In genomic region chr20:62816879-62817873, GRCh38 we compare ENCODE assay signal across 8 cellular contexts. TPM values are rescaled to one million over a fixed set of nuclear protein-coding genes. Genes with fewer than 3 reads are reported as not detected.
DNase-seq lines count a peak whose midpoint lies in the region; ATAC-seq and TF ChIP-seq lines count a peak whose summit lies in the region.

Gene COL9A3, plus strand, starts transcription at chr20:62817050. Its CDS starts 15 bp downstream, at chr20:62817065.

- no peak for TF ChIP-seq CTCF in chondrocyte (IDR thresholded peaks at IDR 0.05)
- no peak for TF ChIP-seq CTCF in GM10248 (IDR thresholded peaks at IDR 0.05; ENCODE audit: control extremely low read depth, extremely low read depth, low read depth, missing control alignments)

- H3K9ac ChIP-seq in mesenchymal stem cell (ENCODE audit: low read length): no peak within 1 kb of the TSS

- H2AK5ac ChIP-seq in mesenchymal stem cell (ENCODE audit: low read length, severe bottlenecking): no peak within 1 kb of the TSS

- H4K91ac ChIP-seq in mesenchymal stem cell (ENCODE audit: low read length): no peak within 1 kb of the TSS

- peak within 1 kb of the TSS; percentile 64 for H3K4me2 ChIP-seq in mesenchymal stem cell (ENCODE audit: low read length, poor library complexity, severe bottlenecking)

- H3K9me3 Mint-ChIP-seq in chondrocyte (ENCODE audit: low read depth): no peaks in the 10 kb centered on the region
- H3K9me3 Mint-ChIP-seq in activated naive CD8-positive, alpha-beta T cell treated with anti-CD3 and anti-CD28 coated beads for 36 hours: no peaks in the 10 kb centered on the region

- H3K27me3 Mint-ChIP-seq in chondrocyte (ENCODE audit: low read depth): no peaks in the 10 kb centered on the region
- peaks cover 28% of the 10 kb centered on the region for H3K27me3 Mint-ChIP-seq in activated naive CD8-positive, alpha-beta T cell treated with anti-CD3 and anti-CD28 coated beads for 36 hours

- POLR2A ChIA-PET in GM10248 (lab: Yijun Ruan, JAX): no interaction called here

- H4K8ac ChIP-seq in mesenchymal stem cell (ENCODE audit: low read length): no peak within 1 kb of the TSS

- no peak within 1 kb of the TSS for H3K27ac Mint-ChIP-seq in chondrocyte (ENCODE audit: unreplicated experiment)
- no peak within 1 kb of the TSS for H3K27ac Mint-ChIP-seq in activated naive CD8-positive, alpha-beta T cell treated with anti-CD3 and anti-CD28 coated beads for 36 hours

- H3K4me1 Mint-ChIP-seq in chondrocyte (ENCODE audit: low read depth): peaks cover 40% of the 10 kb centered on the region
- H3K4me1 Mint-ChIP-seq in activated naive CD8-positive, alpha-beta T cell treated with anti-CD3 and anti-CD28 coated beads for 36 hours: peaks cover 2% of the 10 kb centered on the region

- H3K18ac ChIP-seq in mesenchymal stem cell (ENCODE audit: low read depth in 1 of 2, low read length in 2 of 2): no peak within 1 kb of the TSS

- H3K36me3 ChIP-seq in H7 (replicated peaks; ENCODE audit: control insufficient read depth, insufficient read depth, low read length) (no peaks in the 10 kb centered on the region; the same call in 1 of the 2 replicates), mesenchymal stem cell (ENCODE audit: control insufficient read depth in 1 of 2, insufficient read depth in 2 of 2, low read depth in 1 of 2, low read length in 2 of 2) (peaks cover 7 to 25% of the 10 kb centered on the region in 2 experiments), MG63 (peaks cover 14% of the 10 kb centered on the region)

- peaks cover 50% of the 10 kb centered on the region for H3K4me1 ChIP-seq in mesenchymal stem cell (ENCODE audit: control insufficient read depth, insufficient read depth, low read depth, low read length)

- peak within 1 kb of the TSS; percentile 86 for H2BK15ac ChIP-seq in mesenchymal stem cell (ENCODE audit: low read depth, poor library complexity, severe bottlenecking)

- peaks cover 8% of the 10 kb centered on the region for H3K27me3 ChIP-seq in H7 (ENCODE audit: control insufficient read depth, insufficient read depth, low read length)
- H3K27me3 ChIP-seq in mesenchymal stem cell (ENCODE audit: control insufficient read depth in 1 of 2, insufficient read depth in 1 of 2, low read length in 2 of 2): peaks cover 25 to 40% of the 10 kb centered on the region in 2 experiments
- H3K27me3 ChIP-seq in MG63: peaks cover 11% of the 10 kb centered on the region

- no peak within 1 kb of the TSS for H2BK5ac ChIP-seq in mesenchymal stem cell (ENCODE audit: low read depth, low read length, poor library complexity, severe bottlenecking)

- CTCF ChIA-PET in GM10248 (lab: Yijun Ruan, JAX): interaction anchor here (1.6 kb wide), 1 partner anchor 10 kb away, joined by 3 read pairs; no protein-coding TSS in a partner anchor

- WGBS in mesenchymal stem cell: 17% methylated on average over 55 of the region's 109 CpGs

- H3K4me3 ChIP-seq in H7 (ENCODE audit: insufficient read depth, low read depth, low read length) (peak within 1 kb of the TSS; percentile 63), mesenchymal stem cell (ENCODE audit: insufficient read depth in 1 of 2, low read depth in 1 of 2, low read length in 2 of 2) (peak within 1 kb of the TSS; percentile 25 to 33), MG63 (no peak within 1 kb of the TSS)

- H3K4ac ChIP-seq in mesenchymal stem cell (ENCODE audit: low read depth in 1 of 2, low read length in 2 of 2): no peak within 1 kb of the TSS

- no peak for ATAC-seq in HG03342 (IDR thresholded peaks at IDR 0.05; ENCODE audit: unreplicated experiment)

- H2AFZ ChIP-seq in mesenchymal stem cell (ENCODE audit: low read depth, low read length): no peak within 1 kb of the TSS

- no peak within 1 kb of the TSS for H3K27ac ChIP-seq in mesenchymal stem cell (ENCODE audit: low read length, poor library complexity, severe bottlenecking)

- H2BK12ac ChIP-seq in mesenchymal stem cell (ENCODE audit: low read length in 2 of 2): no peak within 1 kb of the TSS

- peaks cover 4% of the 10 kb centered on the region for H3K79me1 ChIP-seq in mesenchymal stem cell (replicated peaks; ENCODE audit: low read length, poor library complexity, severe bottlenecking)

- DNase-seq in 8988T (peak; percentile 54), H7 (peak; percentile 91), chondrocyte (ENCODE audit: low spot score) (no peak), mesenchymal stem cell (no peak), GM10248 (ENCODE audit: extremely low spot score) (no peak), MG63 (no peak)
- DNase-seq in activated naive CD8-positive, alpha-beta T cell treated with anti-CD3 and anti-CD28 coated beads for 36 hours: no peak

- H3K23ac ChIP-seq in mesenchymal stem cell (ENCODE audit: low read length in 2 of 2): no peak within 1 kb of the TSS

- H3K36me3 Mint-ChIP-seq in chondrocyte (ENCODE audit: low read depth): peaks cover 4% of the 10 kb centered on the region
- H3K36me3 Mint-ChIP-seq in activated naive CD8-positive, alpha-beta T cell treated with anti-CD3 and anti-CD28 coated beads for 36 hours: peaks cover 2% of the 10 kb centered on the region

- H3K9me3 ChIP-seq in mesenchymal stem cell (ENCODE audit: control insufficient read depth, low read length) (no peaks in the 10 kb centered on the region), MG63 (no peaks in the 10 kb centered on the region)

- no peak within 1 kb of the TSS for H2BK120ac ChIP-seq in mesenchymal stem cell (ENCODE audit: low read depth, low read length)

- H3K4me3 Mint-ChIP-seq in chondrocyte (ENCODE audit: unreplicated experiment): peak within 1 kb of the TSS; percentile 53
- H3K4me3 Mint-ChIP-seq in activated naive CD8-positive, alpha-beta T cell treated with anti-CD3 and anti-CD28 coated beads for 36 hours: no peak within 1 kb of the TSS

- H3K14ac ChIP-seq in mesenchymal stem cell (ENCODE audit: low read length in 2 of 2): peak within 1 kb of the TSS in 1 of 2 experiments; percentile 28

RNA-seq across cellular contexts. Expression of gene COL9A3, which starts in this region (rescaled TPM):
- total RNA-seq in H7 (2014; rRNA removed; shearing (Covaris generic)): 131 and 139 TPM in 2 replicates
- total RNA-seq in chondrocyte: 8.6 to 11.3 TPM (median 8.9 TPM) in 3 replicates
- polyA plus RNA-seq in mesenchymal stem cell (2013, experiment 1 of 2): 0.79 TPM
- 0.44 TPM for polyA plus RNA-seq in mesenchymal stem cell (2013, experiment 2 of 2)
- total RNA-seq in activated naive CD8-positive, alpha-beta T cell treated with anti-CD3 and anti-CD28 coated beads for 36 hours: 1 to 10 TPM in 1 of 2 experiments, under 1 TPM in 1; 0.35 to 1.0 TPM
- 2.8 TPM in 1 of 2 replicates, not detected in the other for total RNA-seq in MG63 (2014; rRNA removed; shearing (Covaris generic); ENCODE audit: low replicate concordance)

Comparison
In these comparisons a context has a peak if more than half of its experiments do, and no peak if none do; other contexts are left out.
1. RNA of gene COL9A3 (total RNA-seq): 131 to 139 TPM in H7; 8.6 to 11.3 TPM in chondrocyte, 2.8 TPM in MG63 and 0.35 to 1.0 TPM in activated naive CD8-positive, alpha-beta T cell treated with anti-CD3 and anti-CD28 coated beads for 36 hours; every median in the first group is over 10 times any median in the second.
2. DNase-seq: peak in 8988T (single experiment) and H7 (single experiment); none in chondrocyte (single experiment), mesenchymal stem cell (single experiment), GM10248 (single experiment), activated naive CD8-positive, alpha-beta T cell treated with anti-CD3 and anti-CD28 coated beads for 36 hours (single experiment) and MG63 (single experiment).